ENCODE assay signal across 1 cellular context in the genomic region with DNA sequence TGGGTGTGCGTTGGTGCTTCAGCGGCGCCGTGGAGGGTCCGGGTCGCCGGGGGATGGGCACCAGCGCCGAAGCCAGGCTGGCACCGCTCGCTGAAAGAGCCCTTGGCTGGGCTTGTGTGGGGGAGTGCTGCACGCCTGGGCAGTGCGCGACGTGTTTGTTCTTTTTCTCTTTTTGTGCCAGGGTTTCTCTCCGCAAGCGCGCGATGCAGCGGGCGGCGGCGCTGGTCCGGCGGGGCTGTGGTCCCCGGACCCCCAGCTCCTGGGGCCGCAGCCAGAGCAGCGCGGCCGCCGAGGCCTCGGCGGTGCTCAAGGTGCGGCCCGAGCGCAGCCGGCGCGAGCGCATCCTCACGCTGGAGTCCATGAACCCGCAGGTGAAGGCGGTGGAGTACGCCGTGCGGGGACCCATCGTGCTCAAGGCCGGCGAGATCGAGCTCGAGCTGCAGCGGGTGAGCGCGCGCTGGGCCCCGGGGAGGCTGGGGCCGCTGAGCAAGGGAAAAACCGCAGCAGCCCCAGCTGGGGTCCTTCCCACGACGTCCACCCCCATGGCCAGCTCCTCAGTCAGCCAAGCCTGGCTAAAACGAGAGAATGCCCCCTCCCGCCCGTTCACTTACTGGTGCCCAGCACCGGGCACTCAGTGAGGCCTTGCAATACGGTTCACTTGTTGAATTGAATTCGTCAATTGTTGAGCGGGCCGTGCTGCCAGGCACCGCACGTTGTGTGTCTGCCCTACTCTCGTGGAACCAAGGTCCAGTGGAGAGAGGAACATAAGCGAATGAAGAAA.
TF ChIP-seq lines count a peak whose summit lies in the region.

No MANE protein-coding gene starts in this region.

TF ChIP-seq in HepG2, 621 proteins besides CTCF, POLR2A, EP300 and RAD21 (continued from another document and continues in another):
- TF ChIP-seq SP140L (CRISPR knock-in tag; IDR thresholded peaks at IDR 0.05; ENCODE audit: borderline replicate concordance): no peak
- no peak; the same call in 1 of the 2 replicates for TF ChIP-seq ZNF556 (CRISPR knock-in tag; IDR thresholded peaks at IDR 0.05; ENCODE audit: borderline replicate concordance)
- no peak for TF ChIP-seq ZNF30 (CRISPR knock-in tag; IDR thresholded peaks at IDR 0.05)
- TF ChIP-seq, protein P1, sequence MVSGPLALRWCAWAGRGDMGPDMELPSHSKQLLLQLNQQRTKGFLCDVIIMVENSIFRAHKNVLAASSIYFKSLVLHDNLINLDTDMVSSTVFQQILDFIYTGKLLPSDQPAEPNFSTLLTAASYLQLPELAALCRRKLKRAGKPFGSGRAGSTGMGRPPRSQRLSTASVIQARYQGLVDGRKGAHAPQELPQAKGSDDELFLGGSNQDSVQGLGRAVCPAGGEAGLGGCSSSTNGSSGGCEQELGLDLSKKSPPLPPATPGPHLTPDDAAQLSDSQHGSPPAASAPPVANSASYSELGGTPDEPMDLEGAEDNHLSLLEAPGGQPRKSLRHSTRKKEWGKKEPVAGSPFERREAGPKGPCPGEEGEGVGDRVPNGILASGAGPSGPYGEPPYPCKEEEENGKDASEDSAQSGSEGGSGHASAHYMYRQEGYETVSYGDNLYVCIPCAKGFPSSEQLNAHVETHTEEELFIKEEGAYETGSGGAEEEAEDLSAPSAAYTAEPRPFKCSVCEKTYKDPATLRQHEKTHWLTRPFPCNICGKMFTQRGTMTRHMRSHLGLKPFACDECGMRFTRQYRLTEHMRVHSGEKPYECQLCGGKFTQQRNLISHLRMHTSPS (CRISPR knock-in tag; IDR thresholded peaks at IDR 0.05; ENCODE audit: low read depth): no peak
- TF ChIP-seq MTA1 (CRISPR knock-in tag; IDR thresholded peaks at IDR 0.05; ENCODE audit: borderline replicate concordance): peak; percentile 16; the same call in 1 of the 2 replicates
- TF ChIP-seq, protein P2, sequence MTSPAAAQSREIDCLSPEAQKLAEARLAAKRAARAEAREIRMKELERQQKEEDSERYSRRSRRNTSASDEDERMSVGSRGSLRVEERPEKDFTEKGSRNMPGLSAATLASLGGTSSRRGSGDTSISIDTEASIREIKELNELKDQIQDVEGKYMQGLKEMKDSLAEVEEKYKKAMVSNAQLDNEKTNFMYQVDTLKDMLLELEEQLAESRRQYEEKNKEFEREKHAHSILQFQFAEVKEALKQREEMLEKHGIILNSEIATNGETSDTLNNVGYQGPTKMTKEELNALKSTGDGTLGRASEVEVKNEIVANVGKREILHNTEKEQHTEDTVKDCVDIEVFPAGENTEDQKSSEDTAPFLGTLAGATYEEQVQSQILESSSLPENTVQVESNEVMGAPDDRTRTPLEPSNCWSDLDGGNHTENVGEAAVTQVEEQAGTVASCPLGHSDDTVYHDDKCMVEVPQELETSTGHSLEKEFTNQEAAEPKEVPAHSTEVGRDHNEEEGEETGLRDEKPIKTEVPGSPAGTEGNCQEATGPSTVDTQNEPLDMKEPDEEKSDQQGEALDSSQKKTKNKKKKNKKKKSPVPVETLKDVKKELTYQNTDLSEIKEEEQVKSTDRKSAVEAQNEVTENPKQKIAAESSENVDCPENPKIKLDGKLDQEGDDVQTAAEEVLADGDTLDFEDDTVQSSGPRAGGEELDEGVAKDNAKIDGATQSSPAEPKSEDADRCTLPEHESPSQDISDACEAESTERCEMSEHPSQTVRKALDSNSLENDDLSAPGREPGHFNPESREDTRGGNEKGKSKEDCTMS (CRISPR knock-in tag; conservative IDR thresholded peaks at IDR 0.05): no peak
- TF ChIP-seq EEA1 (CRISPR knock-in tag; IDR thresholded peaks at IDR 0.05; ENCODE audit: borderline replicate concordance): no peak
- TF ChIP-seq, protein P3, sequence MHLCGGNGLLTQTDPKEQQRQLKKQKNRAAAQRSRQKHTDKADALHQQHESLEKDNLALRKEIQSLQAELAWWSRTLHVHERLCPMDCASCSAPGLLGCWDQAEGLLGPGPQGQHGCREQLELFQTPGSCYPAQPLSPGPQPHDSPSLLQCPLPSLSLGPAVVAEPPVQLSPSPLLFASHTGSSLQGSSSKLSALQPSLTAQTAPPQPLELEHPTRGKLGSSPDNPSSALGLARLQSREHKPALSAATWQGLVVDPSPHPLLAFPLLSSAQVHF (CRISPR knock-in tag; IDR thresholded peaks at IDR 0.05): no peak
- TF ChIP-seq, protein P4, sequence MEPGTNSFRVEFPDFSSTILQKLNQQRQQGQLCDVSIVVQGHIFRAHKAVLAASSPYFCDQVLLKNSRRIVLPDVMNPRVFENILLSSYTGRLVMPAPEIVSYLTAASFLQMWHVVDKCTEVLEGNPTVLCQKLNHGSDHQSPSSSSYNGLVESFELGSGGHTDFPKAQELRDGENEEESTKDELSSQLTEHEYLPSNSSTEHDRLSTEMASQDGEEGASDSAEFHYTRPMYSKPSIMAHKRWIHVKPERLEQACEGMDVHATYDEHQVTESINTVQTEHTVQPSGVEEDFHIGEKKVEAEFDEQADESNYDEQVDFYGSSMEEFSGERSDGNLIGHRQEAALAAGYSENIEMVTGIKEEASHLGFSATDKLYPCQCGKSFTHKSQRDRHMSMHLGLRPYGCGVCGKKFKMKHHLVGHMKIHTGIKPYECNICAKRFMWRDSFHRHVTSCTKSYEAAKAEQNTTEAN (CRISPR knock-in tag; conservative IDR thresholded peaks at IDR 0.05): no peak
- TF ChIP-seq MATR3 (CRISPR knock-in tag; IDR thresholded peaks at IDR 0.05): no peak
- TF ChIP-seq ZFP36L1 (CRISPR knock-in tag; IDR thresholded peaks at IDR 0.05): no peak
- TF ChIP-seq, protein P5, sequence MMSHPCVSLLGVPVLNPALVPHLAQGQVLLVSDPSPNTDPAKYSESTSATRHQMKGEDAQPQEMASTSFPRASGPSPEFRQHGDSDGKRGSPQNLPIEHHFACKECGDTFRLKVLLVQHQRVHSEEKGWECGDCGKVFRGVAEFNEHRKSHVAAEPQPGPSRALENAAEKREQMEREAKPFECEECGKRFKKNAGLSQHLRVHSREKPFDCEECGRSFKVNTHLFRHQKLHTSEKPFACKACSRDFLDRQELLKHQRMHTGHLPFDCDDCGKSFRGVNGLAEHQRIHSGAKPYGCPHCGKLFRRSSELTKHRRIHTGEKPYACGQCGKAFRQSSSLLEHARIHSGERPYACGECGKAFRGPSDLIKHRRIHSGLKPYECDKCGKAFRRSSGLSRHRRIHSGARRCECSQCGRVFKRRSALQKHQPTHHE (CRISPR knock-in tag; IDR thresholded peaks at IDR 0.05; ENCODE audit: borderline replicate concordance): no peak
- TF ChIP-seq GTF2F1 (IDR thresholded peaks at IDR 0.05; ENCODE audit: low read length): no peak
- no peak for TF ChIP-seq PHF8 (CRISPR knock-in tag; IDR thresholded peaks at IDR 0.05)
- 0 out of 2 replicates have a peak, but pooled peaks have one; percentile 52 for TF ChIP-seq RELA (CRISPR knock-in tag; IDR thresholded peaks at IDR 0.05)
- no peak for TF ChIP-seq ARHGAP35 (CRISPR knock-in tag; IDR thresholded peaks at IDR 0.05; ENCODE audit: borderline replicate concordance)
- TF ChIP-seq ZNF850 (CRISPR knock-in tag; conservative IDR thresholded peaks at IDR 0.05): no peak
- 0 out of 2 replicates have a peak, but pooled peaks have one; percentile 33 for TF ChIP-seq NCOA1 (CRISPR knock-in tag; IDR thresholded peaks at IDR 0.05)
- no peak for TF ChIP-seq FOXP4 (CRISPR knock-in tag; IDR thresholded peaks at IDR 0.05)
- TF ChIP-seq ZNF547 (CRISPR knock-in tag; IDR thresholded peaks at IDR 0.05): peak; percentile 22
- TF ChIP-seq ZNF251 (CRISPR knock-in tag; IDR thresholded peaks at IDR 0.05): no peak
- no peak for TF ChIP-seq ZNF605 (CRISPR knock-in tag; IDR thresholded peaks at IDR 0.05)
- TF ChIP-seq HMG20B (CRISPR knock-in tag; conservative IDR thresholded peaks at IDR 0.05): no peak
- TF ChIP-seq, protein P6, sequence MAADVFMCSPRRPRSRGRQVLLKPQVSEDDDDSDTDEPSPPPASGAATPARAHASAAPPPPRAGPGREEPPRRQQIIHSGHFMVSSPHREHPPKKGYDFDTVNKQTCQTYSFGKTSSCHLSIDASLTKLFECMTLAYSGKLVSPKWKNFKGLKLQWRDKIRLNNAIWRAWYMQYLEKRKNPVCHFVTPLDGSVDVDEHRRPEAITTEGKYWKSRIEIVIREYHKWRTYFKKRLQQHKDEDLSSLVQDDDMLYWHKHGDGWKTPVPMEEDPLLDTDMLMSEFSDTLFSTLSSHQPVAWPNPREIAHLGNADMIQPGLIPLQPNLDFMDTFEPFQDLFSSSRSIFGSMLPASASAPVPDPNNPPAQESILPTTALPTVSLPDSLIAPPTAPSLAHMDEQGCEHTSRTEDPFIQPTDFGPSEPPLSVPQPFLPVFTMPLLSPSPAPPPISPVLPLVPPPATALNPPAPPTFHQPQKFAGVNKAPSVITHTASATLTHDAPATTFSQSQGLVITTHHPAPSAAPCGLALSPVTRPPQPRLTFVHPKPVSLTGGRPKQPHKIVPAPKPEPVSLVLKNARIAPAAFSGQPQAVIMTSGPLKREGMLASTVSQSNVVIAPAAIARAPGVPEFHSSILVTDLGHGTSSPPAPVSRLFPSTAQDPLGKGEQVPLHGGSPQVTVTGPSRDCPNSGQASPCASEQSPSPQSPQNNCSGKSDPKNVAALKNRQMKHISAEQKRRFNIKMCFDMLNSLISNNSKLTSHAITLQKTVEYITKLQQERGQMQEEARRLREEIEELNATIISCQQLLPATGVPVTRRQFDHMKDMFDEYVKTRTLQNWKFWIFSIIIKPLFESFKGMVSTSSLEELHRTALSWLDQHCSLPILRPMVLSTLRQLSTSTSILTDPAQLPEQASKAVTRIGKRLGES (CRISPR knock-in tag; IDR thresholded peaks at IDR 0.05; ENCODE audit: borderline replicate concordance): no peak
- TF ChIP-seq, protein P7, sequence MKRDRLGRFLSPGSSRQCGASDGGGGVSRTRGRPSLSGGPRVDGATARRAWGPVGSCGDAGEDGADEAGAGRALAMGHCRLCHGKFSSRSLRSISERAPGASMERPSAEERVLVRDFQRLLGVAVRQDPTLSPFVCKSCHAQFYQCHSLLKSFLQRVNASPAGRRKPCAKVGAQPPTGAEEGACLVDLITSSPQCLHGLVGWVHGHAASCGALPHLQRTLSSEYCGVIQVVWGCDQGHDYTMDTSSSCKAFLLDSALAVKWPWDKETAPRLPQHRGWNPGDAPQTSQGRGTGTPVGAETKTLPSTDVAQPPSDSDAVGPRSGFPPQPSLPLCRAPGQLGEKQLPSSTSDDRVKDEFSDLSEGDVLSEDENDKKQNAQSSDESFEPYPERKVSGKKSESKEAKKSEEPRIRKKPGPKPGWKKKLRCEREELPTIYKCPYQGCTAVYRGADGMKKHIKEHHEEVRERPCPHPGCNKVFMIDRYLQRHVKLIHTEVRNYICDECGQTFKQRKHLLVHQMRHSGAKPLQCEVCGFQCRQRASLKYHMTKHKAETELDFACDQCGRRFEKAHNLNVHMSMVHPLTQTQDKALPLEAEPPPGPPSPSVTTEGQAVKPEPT (CRISPR knock-in tag; IDR thresholded peaks at IDR 0.05; ENCODE audit: low read depth): no peak
- TF ChIP-seq, protein P8, sequence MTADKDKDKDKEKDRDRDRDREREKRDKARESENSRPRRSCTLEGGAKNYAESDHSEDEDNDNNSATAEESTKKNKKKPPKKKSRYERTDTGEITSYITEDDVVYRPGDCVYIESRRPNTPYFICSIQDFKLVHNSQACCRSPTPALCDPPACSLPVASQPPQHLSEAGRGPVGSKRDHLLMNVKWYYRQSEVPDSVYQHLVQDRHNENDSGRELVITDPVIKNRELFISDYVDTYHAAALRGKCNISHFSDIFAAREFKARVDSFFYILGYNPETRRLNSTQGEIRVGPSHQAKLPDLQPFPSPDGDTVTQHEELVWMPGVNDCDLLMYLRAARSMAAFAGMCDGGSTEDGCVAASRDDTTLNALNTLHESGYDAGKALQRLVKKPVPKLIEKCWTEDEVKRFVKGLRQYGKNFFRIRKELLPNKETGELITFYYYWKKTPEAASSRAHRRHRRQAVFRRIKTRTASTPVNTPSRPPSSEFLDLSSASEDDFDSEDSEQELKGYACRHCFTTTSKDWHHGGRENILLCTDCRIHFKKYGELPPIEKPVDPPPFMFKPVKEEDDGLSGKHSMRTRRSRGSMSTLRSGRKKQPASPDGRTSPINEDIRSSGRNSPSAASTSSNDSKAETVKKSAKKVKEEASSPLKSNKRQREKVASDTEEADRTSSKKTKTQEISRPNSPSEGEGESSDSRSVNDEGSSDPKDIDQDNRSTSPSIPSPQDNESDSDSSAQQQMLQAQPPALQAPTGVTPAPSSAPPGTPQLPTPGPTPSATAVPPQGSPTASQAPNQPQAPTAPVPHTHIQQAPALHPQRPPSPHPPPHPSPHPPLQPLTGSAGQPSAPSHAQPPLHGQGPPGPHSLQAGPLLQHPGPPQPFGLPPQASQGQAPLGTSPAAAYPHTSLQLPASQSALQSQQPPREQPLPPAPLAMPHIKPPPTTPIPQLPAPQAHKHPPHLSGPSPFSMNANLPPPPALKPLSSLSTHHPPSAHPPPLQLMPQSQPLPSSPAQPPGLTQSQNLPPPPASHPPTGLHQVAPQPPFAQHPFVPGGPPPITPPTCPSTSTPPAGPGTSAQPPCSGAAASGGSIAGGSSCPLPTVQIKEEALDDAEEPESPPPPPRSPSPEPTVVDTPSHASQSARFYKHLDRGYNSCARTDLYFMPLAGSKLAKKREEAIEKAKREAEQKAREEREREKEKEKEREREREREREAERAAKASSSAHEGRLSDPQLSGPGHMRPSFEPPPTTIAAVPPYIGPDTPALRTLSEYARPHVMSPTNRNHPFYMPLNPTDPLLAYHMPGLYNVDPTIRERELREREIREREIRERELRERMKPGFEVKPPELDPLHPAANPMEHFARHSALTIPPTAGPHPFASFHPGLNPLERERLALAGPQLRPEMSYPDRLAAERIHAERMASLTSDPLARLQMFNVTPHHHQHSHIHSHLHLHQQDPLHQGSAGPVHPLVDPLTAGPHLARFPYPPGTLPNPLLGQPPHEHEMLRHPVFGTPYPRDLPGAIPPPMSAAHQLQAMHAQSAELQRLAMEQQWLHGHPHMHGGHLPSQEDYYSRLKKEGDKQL (CRISPR knock-in tag; IDR thresholded peaks at IDR 0.05; ENCODE audit: low read depth): no peak
